9 cellular contexts compared by ENCODE assay signal in genomic region chr5:90472783-90473182, GRCh38. TPM values are rescaled to one million over a fixed set of nuclear protein-coding genes. Genes with fewer than 3 reads are reported as not detected.
A peak's percentile ranks its signal among the peaks of the same experiment; 100 is the strongest.
DNase-seq lines count a peak whose midpoint lies in the region; ATAC-seq and TF ChIP-seq lines count a peak whose summit lies in the region.
"Had no signal": no experiment of that assay in that cellular context is flagged by ENCODE, and none has a peak within 500 bp of the region (broad histone marks: within the 10 kb centered on the region; RNA-seq: fewer than 3 reads in every experiment).

No MANE protein-coding gene starts in this region.

- TF ChIP-seq CTCF in CD14-positive monocyte (IDR thresholded peaks at IDR 0.05) (no peak), LNCaP clone FGC (IDR thresholded peaks at IDR 0.05; ENCODE audit: control insufficient read depth, extremely low read depth, insufficient read depth) (no peak), nephron (IDR thresholded peaks at IDR 0.05; ENCODE audit: unreplicated experiment in 3 of 3) (no peak), omental fat pad (IDR thresholded peaks at IDR 0.05) (no peak)

- H3K9me3 Mint-ChIP-seq in CD14-positive monocyte (peaks cover 4 to 25% (median 7%) of the 10 kb centered on the region in 7 donors), nephron (peaks cover 23% of the 10 kb centered on the region)
- peaks cover 26% of the 10 kb centered on the region for H3K9me3 Mint-ChIP-seq in dendritic cell treated with granulocyte-macrophage colony-stimulating factor and Interleukin-4, amounts not matched to agents 40 ng/mL and 50 ng/mL, for 4 days

- peaks cover 22% of the 10 kb centered on the region for H3K4me1 Mint-ChIP-seq in CD14-positive monocyte
- H3K4me1 Mint-ChIP-seq in dendritic cell treated with granulocyte-macrophage colony-stimulating factor and Interleukin-4, amounts not matched to agents 40 ng/mL and 50 ng/mL, for 4 days (ENCODE audit: low read depth), result peaks cover 16% of the 10 kb centered on the region
- peaks cover 19% of the 10 kb centered on the region for H3K4me1 Mint-ChIP-seq in nephron

- ATAC-seq in omental fat pad (ENCODE audit: low FRiP score) (no peak), HG02981 (IDR thresholded peaks at IDR 0.05; ENCODE audit: unreplicated experiment) (no peak), GM21381 (IDR thresholded peaks at IDR 0.05; ENCODE audit: unreplicated experiment) (no peak)

- no peak overlapping the region for H3K27ac Mint-ChIP-seq in CD14-positive monocyte
- no peak overlapping the region for H3K27ac Mint-ChIP-seq in dendritic cell treated with granulocyte-macrophage colony-stimulating factor and Interleukin-4, amounts not matched to agents 40 ng/mL and 50 ng/mL, for 4 days
- H3K27ac Mint-ChIP-seq in nephron, result peak overlapping the region; percentile 45 to 96 (median 48)

- peak overlapping the region; percentile 79 for H3K4me3 ChIP-seq in LNCaP clone FGC (ENCODE audit: low read depth, low read length)

- intact Hi-C loops in CD14-positive monocyte (cut with micrococcal nuclease), result loop anchor here (2.0 to 10.0 kb wide), 3 partner anchors 48 to 60 kb away; partner anchors contain the start of gene LYSMD3 (in 1 of the 2)
- intact Hi-C loops in dendritic cell treated with granulocyte-macrophage colony-stimulating factor and Interleukin-4, amounts not matched to agents 40 ng/mL and 50 ng/mL, for 4 days (cut with micrococcal nuclease), result no loop called here

- H3K4me3 Mint-ChIP-seq in CD14-positive monocyte, result peak overlapping the region; percentile 95 to 97
- peak overlapping the region; percentile 99 for H3K4me3 Mint-ChIP-seq in dendritic cell treated with granulocyte-macrophage colony-stimulating factor and Interleukin-4, amounts not matched to agents 40 ng/mL and 50 ng/mL, for 4 days
- H3K4me3 Mint-ChIP-seq in nephron, result peak overlapping the region; percentile 96 to 98 (median 97)

- DNase-seq in CD14-positive monocyte (ENCODE audit: low spot score) (no peak), LNCaP clone FGC (ENCODE audit: low read depth) (no peak), omental fat pad (ENCODE audit: low spot score) (no peak), NCI-H345 (lab: John Stamatoyannopoulos, UW) (no peak)
- DNase-seq: KG1 had no signal

- H3K36me3 Mint-ChIP-seq in CD14-positive monocyte (peaks cover 2 to 15% of the 10 kb centered on the region in 2 donors), nephron (ENCODE audit: low read depth) (peaks cover 35% of the 10 kb centered on the region)
- H3K36me3 Mint-ChIP-seq in dendritic cell treated with granulocyte-macrophage colony-stimulating factor and Interleukin-4, amounts not matched to agents 40 ng/mL and 50 ng/mL, for 4 days (ENCODE audit: low read depth), result peaks cover 34% of the 10 kb centered on the region

- H3K27me3 Mint-ChIP-seq in CD14-positive monocyte (ENCODE audit: low read depth in 3 of 3) (peaks cover 2 to 7% (median 4%) of the 10 kb centered on the region in 3 donors), nephron (ENCODE audit: low read depth) (peaks cover 5% of the 10 kb centered on the region)
- peaks cover 9% of the 10 kb centered on the region for H3K27me3 Mint-ChIP-seq in dendritic cell treated with granulocyte-macrophage colony-stimulating factor and Interleukin-4, amounts not matched to agents 40 ng/mL and 50 ng/mL, for 4 days

RNA-seq across cellular contexts. Expression of gene MBLAC2, which starts 1.8 kb away (rescaled TPM):
- polyA plus RNA-seq in CD14-positive monocyte, result 1 to 10 TPM in 1 of 2 donors, under 1 TPM in 1; 0.96 to 1.2 TPM
- total RNA-seq in omental fat pad, result 1 to 10 TPM; 3.3 to 5.5 (median 4.7) TPM

RNA-seq across cellular contexts. Expression of gene POLR3G, which starts 1.9 kb away (rescaled TPM):
- under 1 TPM; 0.13 to 0.36 TPM for polyA plus RNA-seq in CD14-positive monocyte
- 1 to 10 TPM; 1.3 to 5.2 (median 2.8) TPM for total RNA-seq in omental fat pad

RNA-seq across cellular contexts. Expression of gene LYSMD3, which starts 56.6 kb away (rescaled TPM):
- polyA plus RNA-seq in CD14-positive monocyte, result 10 to 100 TPM in 1 of 2 donors, 1 to 10 TPM in 1; 8.4 to 12.1 TPM
- 10 to 100 TPM; 13.9 to 19.9 (median 18.1) TPM for total RNA-seq in omental fat pad

Comparison
In these comparisons a context has a peak if more than half of its experiments do, and no peak if none do; other contexts are left out.
1. H3K27ac Mint-ChIP-seq: peak in nephron (3 of 3); none in CD14-positive monocyte (0 of 7) and dendritic cell treated with granulocyte-macrophage colony-stimulating factor and Interleukin-4, amounts not matched to agents 40 ng/mL and 50 ng/mL, for 4 days (single experiment).
2. Peak in every context shown above with its lines, with median percentiles within 50 percentile points of each other: H3K4me3 Mint-ChIP-seq.